Comparison of ENCODE assay signal across 26 cellular contexts in genomic region chr13:51220706-51221105, GRCh38. TPM values are rescaled to one million over a fixed set of nuclear protein-coding genes. Genes with fewer than 3 reads are reported as not detected.
"Had no signal": no experiment of that assay in that cellular context is flagged by ENCODE, and none has a peak within 500 bp of the region (broad histone marks: within the 10 kb centered on the region; RNA-seq: fewer than 3 reads in every experiment).

No MANE protein-coding gene starts in this region.

- H3K9me3 Mint-ChIP-seq: activated naive CD8-positive, alpha-beta T cell treated with anti-CD3 and anti-CD28 coated beads for 36 hours; naive thymus-derived CD4-positive, alpha-beta T cell; stimulated activated naive CD8-positive, alpha-beta T cell treated with anti-CD3 and anti-CD28 coated beads, Interleukin-15, Interleukin-2, amounts not matched to agents 100 ng/mL and 50 ng/mL, for 24 hours; T-helper 2 cell treated with Interferon-gamma antibody and Interleukin-4, amounts not matched to agents 5 μg/mL and 100 μg/mL, for 36 hours had no signal

- H3K27ac Mint-ChIP-seq: activated naive CD8-positive, alpha-beta T cell treated with anti-CD3 and anti-CD28 coated beads for 36 hours; immature natural killer cell; naive thymus-derived CD4-positive, alpha-beta T cell; progenitor cell of endocrine pancreas; stimulated activated naive CD8-positive, alpha-beta T cell treated with anti-CD3 and anti-CD28 coated beads, Interleukin-15, Interleukin-2, amounts not matched to agents 100 ng/mL and 50 ng/mL, for 24 hours; T-helper 2 cell treated with Interferon-gamma antibody and Interleukin-4, amounts not matched to agents 5 μg/mL and 100 μg/mL, for 36 hours had no signal

- ATAC-seq: esophagus mucosa; naive thymus-derived CD4-positive, alpha-beta T cell; right lobe of liver; upper lobe of right lung had no signal

- DNase-seq: activated CD4-positive, alpha-beta T cell treated with anti-CD3 and anti-CD28 coated beads for 4 hours; activated CD4-positive, alpha-beta T cell treated with anti-CD3 and anti-CD28 coated beads, Interleukin-2, amount 50 U/mL, for 4 hours; activated CD8-positive, alpha-beta memory T cell treated with anti-CD3 and anti-CD28 coated beads, Interleukin-2, amount 50 U/mL, for 4 hours; activated naive CD4-positive, alpha-beta T cell treated with Interleukin-2 at 50 U/mL for 16 hours; activated naive CD8-positive, alpha-beta T cell treated with anti-CD3 and anti-CD28 coated beads for 36 hours; activated T-cell treated with anti-CD3 and anti-CD28 coated beads, Interleukin-2, amount 50 U/mL, for 1 hour; adrenal gland; aorta; brain microvascular endothelial cell; foreskin fibroblast; head of caudate nucleus; hippocampal formation; immature natural killer cell; kidney; midbrain; naive thymus-derived CD4-positive, alpha-beta T cell; ovary; right lobe of liver; stimulated activated CD4-positive, alpha-beta T cell treated with anti-CD3 and anti-CD28 coated beads, Interleukin-2, amount 100 ng/mL, for 48 hours; T-helper 1 cell; thyroid gland; upper lobe of right lung had no signal

- H3K36me3 Mint-ChIP-seq: activated naive CD8-positive, alpha-beta T cell treated with anti-CD3 and anti-CD28 coated beads for 36 hours had no signal

RNA-seq across cellular contexts. Expression of gene FAM124A, which starts 1.5 kb away (rescaled TPM):
- polyA plus RNA-seq: naive thymus-derived CD4-positive, alpha-beta T cell had no signal
